9 cellular contexts compared by ENCODE assay signal in the genomic region with DNA sequence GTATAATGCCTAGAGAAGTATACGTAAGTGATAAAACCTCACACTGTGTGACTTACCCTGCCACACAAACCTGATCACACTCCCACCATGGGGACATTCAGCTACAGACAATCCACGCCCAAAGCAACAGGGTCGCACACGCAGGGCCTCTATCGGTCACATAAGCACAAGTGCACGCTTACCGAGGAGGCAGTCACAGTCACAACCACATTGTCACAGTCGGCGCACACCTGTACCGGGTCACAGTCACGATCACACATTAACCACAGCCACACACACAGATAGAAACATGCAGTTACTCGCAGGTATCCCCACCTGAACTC. TPM values are rescaled to one million over a fixed set of nuclear protein-coding genes. Genes with fewer than 3 reads are reported as not detected.
A peak's percentile ranks its signal among the peaks of the same experiment; 100 is the strongest.
DNase-seq lines count a peak whose midpoint lies in the region; FAIRE-seq and TF ChIP-seq lines count a peak whose summit lies in the region.
"Had no signal": no experiment of that assay in that cellular context is flagged by ENCODE, and none has a peak within 500 bp of the region (broad histone marks: within the 10 kb centered on the region; RNA-seq: fewer than 3 reads in every experiment).

No MANE protein-coding gene starts in this region.

- 1 to 2% methylated on average over 12 of the region's 12 CpGs for WGBS in GM23248 (ENCODE audit: low coverage in 1 of 2, low lambda C conversion rate in 2 of 2, missing lambda C conversion rate in 2 of 2), 2 experiments

- TF ChIP-seq CTCF in MM.1S (IDR thresholded peaks at IDR 0.05; ENCODE audit: low read length), result no peak
- TF ChIP-seq CTCF in osteocyte (IDR thresholded peaks at IDR 0.05), result no peak

- peak overlapping the region; percentile 97 for H2AFZ ChIP-seq in GM23248
- 0 out of 2 replicates have a peak overlapping the region, but pooled peaks have one; percentile 35 for H2AFZ ChIP-seq in MM.1S (ENCODE audit: low read length)

- 0 out of 2 replicates have a peak, but pooled peaks cover 3% of the 10 kb centered on the region for H3F3A ChIP-seq in GM23248 (ENCODE audit: insufficient read depth)
- H3F3A ChIP-seq in MM.1S (ENCODE audit: insufficient read depth, low read length), result no peaks in the 10 kb centered on the region

- H3K9me3 ChIP-seq in GM23248 (ENCODE audit: low read depth), result no peaks in the 10 kb centered on the region
- H3K9me3 ChIP-seq in MM.1S (replicated peaks; ENCODE audit: insufficient read depth, low read length), result no peaks in the 10 kb centered on the region

- H3K27me3 ChIP-seq in GM23248 (replicated peaks; ENCODE audit: insufficient read depth), result no peaks in the 10 kb centered on the region
- H3K27me3 ChIP-seq in MM.1S (replicated peaks; ENCODE audit: insufficient read depth, low read length), result no peaks in the 10 kb centered on the region

- H3K4me3 Mint-ChIP-seq in osteocyte (ENCODE audit: unreplicated experiment), result peak overlapping the region; percentile 98

- H3K79me2 ChIP-seq in GM23248 (ENCODE audit: insufficient read depth) (peaks cover 53% of the 10 kb centered on the region), MM.1S (ENCODE audit: low read length) (no peaks in the 10 kb centered on the region)

- in situ Hi-C loops in GM23248 (cut with MboI), result no loop called here

- H3K36me3 Mint-ChIP-seq in osteocyte (ENCODE audit: unreplicated experiment), result peaks cover 21% of the 10 kb centered on the region

- H3K9ac ChIP-seq in GM23248, result peak overlapping the region; percentile 98
- no peak overlapping the region for H3K9ac ChIP-seq in MM.1S (ENCODE audit: low read length)

- H3K27ac ChIP-seq in GM23248 (peak overlapping the region; percentile 97), MM.1S (ENCODE audit: low read length) (no peak overlapping the region)

- H3K4me1 Mint-ChIP-seq in osteocyte (ENCODE audit: unreplicated experiment), result peaks cover 17% of the 10 kb centered on the region

- H3K4me1 ChIP-seq in GM23248 (ENCODE audit: insufficient read depth) (peaks cover 6% of the 10 kb centered on the region; the same call in 1 of the 2 replicates), MM.1S (ENCODE audit: low read length) (no peaks in the 10 kb centered on the region)

- no peaks in the 10 kb centered on the region for H3K27me3 Mint-ChIP-seq in osteocyte (ENCODE audit: unreplicated experiment)

- DNase-seq in GM23248 (no peak), MM.1S (no peak), fibroblast of gingiva (ENCODE audit: low read depth) (peak; percentile 2), osteocyte (ENCODE audit: extremely low spot score, unreplicated experiment) (no peak), cerebellar cortex (ENCODE audit: low spot score) (no peak), GM12891 (ENCODE audit: insufficient read length, low spot score) (no peak)
- DNase-seq in activated CD4-positive, alpha-beta T cell treated with anti-CD3 and anti-CD28 coated beads, Interleukin-2, amount 50 U/mL, for 4 hours, result peak; percentile 26 to 38

- H3K27ac Mint-ChIP-seq in osteocyte (ENCODE audit: unreplicated experiment), result peak overlapping the region; percentile 100

- H4K20me1 ChIP-seq in GM23248 (ENCODE audit: insufficient read depth) (no peaks in the 10 kb centered on the region), MM.1S (ENCODE audit: insufficient read depth, low read length) (no peaks in the 10 kb centered on the region)

- no peak for FAIRE-seq in GM12891 (lab: Jason Lieb, UNC)
- FAIRE-seq: colon had no signal

- H3K9me2 ChIP-seq in GM23248 (ENCODE audit: insufficient read depth) (no peaks in the 10 kb centered on the region), MM.1S (replicated peaks; ENCODE audit: insufficient read depth, low read length) (no peaks in the 10 kb centered on the region)

- peak overlapping the region; percentile 69 for H3K4me3 ChIP-seq in GM08714 (ENCODE audit: low read length)
- peak overlapping the region; percentile 98 for H3K4me3 ChIP-seq in GM23248
- H3K4me3 ChIP-seq in MM.1S (ENCODE audit: low read length), result peak overlapping the region; percentile 40; the same call in 1 of the 2 replicates

- TF ChIP-seq POLR2A in GM12891 (IDR thresholded peaks at IDR 0.05; ENCODE audit: low read depth, low read length), result no peak

- H3K36me3 ChIP-seq in GM23248 (ENCODE audit: low read depth) (no peaks in the 10 kb centered on the region), MM.1S (replicated peaks; ENCODE audit: insufficient read depth, low read length) (no peaks in the 10 kb centered on the region)

- H3K9me3 Mint-ChIP-seq in osteocyte (ENCODE audit: unreplicated experiment), result peaks cover 9% of the 10 kb centered on the region

- H3K4me2 ChIP-seq in GM23248 (ENCODE audit: unreplicated experiment), result peak overlapping the region; percentile 88
- no peak overlapping the region for H3K4me2 ChIP-seq in MM.1S (ENCODE audit: low read depth, low read length)

TF ChIP-seq in GM12891, 5 proteins besides CTCF, POLR2A, EP300 and RAD21:
- TF ChIP-seq POLR2AphosphoS5 (IDR thresholded peaks at IDR 0.05; ENCODE audit: low read depth, low read length) (no peak), TAF1 (IDR thresholded peaks at IDR 0.05; ENCODE audit: low read depth, low read length) (no peak), POU2F2 (IDR thresholded peaks at IDR 0.05; ENCODE audit: low read depth, low read length) (no peak), SPI1 (IDR thresholded peaks at IDR 0.05; ENCODE audit: low read depth, low read length) (no peak), PAX5 (IDR thresholded peaks at IDR 0.05; ENCODE audit: insufficient read depth, low read length, severe bottlenecking) (no peak)

RNA-seq across cellular contexts. Expression of gene ZNF566, which starts 0.6 kb away (rescaled TPM):
- total RNA-seq in GM23248 (2014; rRNA removed; shearing (Covaris generic)), result 9.3 and 18.6 TPM in 2 replicates
- 6.1 and 6.6 TPM in 2 replicates for polyA plus RNA-seq in GM23248 (2016; fragmentation: Nextera tagmentation; extraction: Ambion mirVana)
- 12.1 and 13.2 TPM in 2 replicates for total RNA-seq in osteocyte
- 2.0 TPM for polyA plus RNA-seq in GM12891 (2012; ENCODE audit: low read depth, missing spikeins)

RNA-seq across cellular contexts. Expression of gene ZNF260, which starts 39.3 kb away (rescaled TPM):
- 11.9 and 12.9 TPM in 2 replicates for total RNA-seq in GM23248 (2014; rRNA removed; shearing (Covaris generic))
- polyA plus RNA-seq in GM23248 (2016; fragmentation: Nextera tagmentation; extraction: Ambion mirVana), result 13.2 and 13.6 TPM in 2 replicates
- 16.4 and 20.9 TPM in 2 replicates for total RNA-seq in osteocyte
- polyA plus RNA-seq in GM12891 (2012; ENCODE audit: low read depth, missing spikeins), result 2.7 TPM

Comparison
In these comparisons a context has a peak if more than half of its experiments do, and no peak if none do; other contexts are left out.
1. H3K4me3 ChIP-seq: peak in every context shown above with its lines; median percentile 98 in GM23248; 69 in GM08714; 40 in MM.1S.
2. DNase-seq: peak in activated CD4-positive, alpha-beta T cell treated with anti-CD3 and anti-CD28 coated beads, Interleukin-2, amount 50 U/mL, for 4 hours (2 of 2) and fibroblast of gingiva (single experiment); none in GM23248 (single experiment), MM.1S (single experiment), osteocyte (single experiment), cerebellar cortex (single experiment) and GM12891 (single experiment).